In genomic region chr4:168499241-168499640, GRCh38 we compare ENCODE assay signal across 26 cellular contexts.
"Had no signal": no experiment of that assay in that cellular context is flagged by ENCODE, and none has a peak within 500 bp of the region (broad histone marks: within the 10 kb centered on the region; RNA-seq: fewer than 3 reads in every experiment).

No MANE protein-coding gene starts in this region.

- H3K27me3 Mint-ChIP-seq: T-cell had no signal

- H3K27ac Mint-ChIP-seq: activated CD4-positive, alpha-beta memory T cell treated with anti-CD3 and anti-CD28 coated beads for 36 hours; activated CD4-positive, alpha-beta T cell treated with anti-CD3 and anti-CD28 coated beads, Interleukin-2, amount 10 ng/mL, durations not matched to agents 7 days and 5 days; activated naive CD4-positive, alpha-beta T cell treated with anti-CD3 and anti-CD28 coated beads, Interleukin-2, amount 50 U/mL, for 72 hours; activated naive CD8-positive, alpha-beta T cell treated with anti-CD3 and anti-CD28 coated beads, Interleukin-2, amount 50 U/mL, for 24 hours; T-cell had no signal

- DNase-seq: activated CD4-positive, alpha-beta memory T cell treated with anti-CD3 and anti-CD28 coated beads for 36 hours; activated CD4-positive, alpha-beta T cell treated with anti-CD3 and anti-CD28 coated beads, Interleukin-2, amount 10 ng/mL, durations not matched to agents 7 days and 5 days; activated CD4-positive, CD25-positive, alpha-beta regulatory T cell; activated CD8-positive, alpha-beta memory T cell treated with anti-CD3 and anti-CD28 coated beads for 24 hours; activated effector memory CD4-positive, alpha-beta T cell treated with anti-CD3 and anti-CD28 coated beads, Interleukin-2, amount 50 U/mL, for 16 hours; activated naive CD4-positive, alpha-beta T cell treated with Interleukin-2 at 50 U/mL for 16 hours; activated naive CD8-positive, alpha-beta T cell treated with anti-CD3 and anti-CD28 coated beads, Interleukin-2, amount 50 U/mL, for 24 hours; activated T-cell treated with anti-CD3 and anti-CD28 coated beads, Interleukin-2, amount 50 U/mL, for 4 hours; amygdala; IMR-90; KG1; NCI-H1048; NCI-H146; NCI-H187 treated with DMSO at 0.1 percent for 48 hours; NCI-H2081 treated with DMSO at 0.1 percent for 48 hours; NCI-H226; NCI-H526; NCI-H82; Peyer's patch; SHP77 treated with DMSO at 0.1 percent for 48 hours; T-cell; T-helper 2 cell; T1000 had no signal

- H3K4me3 ChIP-seq: Peyer's patch had no signal

- H3K36me3 ChIP-seq: Peyer's patch had no signal

- H3K9me3 ChIP-seq: Peyer's patch had no signal

- H3K9me3 Mint-ChIP-seq: activated CD4-positive, alpha-beta memory T cell treated with anti-CD3 and anti-CD28 coated beads for 36 hours; activated naive CD4-positive, alpha-beta T cell treated with anti-CD3 and anti-CD28 coated beads, Interleukin-2, amount 50 U/mL, for 72 hours; activated naive CD8-positive, alpha-beta T cell treated with anti-CD3 and anti-CD28 coated beads, Interleukin-2, amount 50 U/mL, for 24 hours; activated T-cell treated with anti-CD3 and anti-CD28 coated beads, Interleukin-2, amount 50 U/mL, for 4 hours; T-cell had no signal

- H3K4me1 ChIP-seq: Peyer's patch had no signal

- H3K27ac ChIP-seq: Peyer's patch, RWPE1, VCaP had no signal

- H3K36me3 Mint-ChIP-seq: activated CD4-positive, alpha-beta memory T cell treated with anti-CD3 and anti-CD28 coated beads for 36 hours; T-cell had no signal

- H3K4me3 Mint-ChIP-seq: activated CD4-positive, alpha-beta memory T cell treated with anti-CD3 and anti-CD28 coated beads for 36 hours; activated CD4-positive, alpha-beta T cell treated with anti-CD3 and anti-CD28 coated beads, Interleukin-2, amount 10 ng/mL, durations not matched to agents 7 days and 5 days; activated naive CD8-positive, alpha-beta T cell treated with anti-CD3 and anti-CD28 coated beads, Interleukin-2, amount 50 U/mL, for 24 hours; activated T-cell treated with anti-CD3 and anti-CD28 coated beads, Interleukin-2, amount 50 U/mL, for 4 hours; T-cell had no signal

- H3K27me3 ChIP-seq: Peyer's patch had no signal

- ATAC-seq: activated naive CD4-positive, alpha-beta T cell treated with anti-CD3 and anti-CD28 coated beads, Interleukin-2, amount 50 U/mL, for 72 hours; activated naive CD8-positive, alpha-beta T cell treated with anti-CD3 and anti-CD28 coated beads, Interleukin-2, amount 50 U/mL, for 24 hours; activated T-cell treated with anti-CD3 and anti-CD28 coated beads, Interleukin-2, amount 50 U/mL, for 4 hours; T-cell had no signal
